In genomic region chr13:46992383-46992952, GRCh38 we compare ENCODE assay signal across 11 cellular contexts.
DNase-seq lines count a peak whose midpoint lies in the region; FAIRE-seq and TF ChIP-seq lines count a peak whose summit lies in the region.
"Had no signal": no experiment of that assay in that cellular context is flagged by ENCODE, and none has a peak within 500 bp of the region (broad histone marks: within the 10 kb centered on the region; RNA-seq: fewer than 3 reads in every experiment).

No MANE protein-coding gene starts in this region.

- no peaks in the 10 kb centered on the region for H3K36me3 Mint-ChIP-seq in MCF 10A (ENCODE audit: insufficient read depth, unreplicated experiment)

- no peaks in the 10 kb centered on the region for H3K27me3 Mint-ChIP-seq in MCF 10A (ENCODE audit: insufficient read depth, unreplicated experiment)

- BruUV-seq in MCF 10A (replicated peaks; lab: Mats Ljungman, UMichigan) = no TSS peak

- H3K27me3 ChIP-seq in breast epithelium (no peaks in the 10 kb centered on the region), brain microvascular endothelial cell (replicated peaks) (no peaks in the 10 kb centered on the region)
- H3K27me3 ChIP-seq: SJCRH30 had no signal

- TF ChIP-seq CTCF in MCF 10A (IDR thresholded peaks at IDR 0.05; ENCODE audit: unreplicated experiment) = peak; percentile 29
- no peak for TF ChIP-seq CTCF in breast epithelium (IDR thresholded peaks at IDR 0.05)
- TF ChIP-seq CTCF in brain microvascular endothelial cell (IDR thresholded peaks at IDR 0.05; ENCODE audit: low read depth, low read length, missing control alignments) = peak; percentile 68

- H3K9me3 Mint-ChIP-seq in MCF 10A (ENCODE audit: unreplicated experiment) = no peaks in the 10 kb centered on the region

- no peak overlapping the region for H3K27ac Mint-ChIP-seq in MCF 10A (ENCODE audit: low read depth, unreplicated experiment)

- CTCF ChIA-PET in MCF 10A (lab: Yijun Ruan, JAX) = interaction anchor here (0.6 to 2.5 kb wide), 5 partner anchors 8 to 606 kb away, joined by 3 to 9 read pairs (median 5); no protein-coding TSS in a partner anchor

- POLR2A ChIA-PET in MCF 10A (lab: Yijun Ruan, JAX) = no interaction called here

- DNase-seq in MCF 10A (ENCODE audit: unreplicated experiment) (peak; percentile 39), breast epithelium (ENCODE audit: low spot score in 2 of 2) (no peak), KBM-7 (peak; percentile 9), brain microvascular endothelial cell (peak; percentile 14), urothelium cell line (ENCODE audit: low spot score) (peak; percentile 4), NK-92 (lab: John Stamatoyannopoulos, UW; ENCODE audit: unreplicated experiment) (no peak), mucosa of gallbladder (ENCODE audit: low spot score) (no peak)
- DNase-seq in stimulated activated CD8-positive, alpha-beta memory T cell treated with anti-CD3 and anti-CD28 coated beads, Interleukin-4, amount 100 ng/mL, for 48 hours = no peak
- DNase-seq: lower lobe of right lung had no signal

- no peak for TF ChIP-seq POLR2A in breast epithelium (IDR thresholded peaks at IDR 0.05)

- no peak for FAIRE-seq in urothelium cell line (lab: Jason Lieb, UNC)

- intact Hi-C loops in MCF 10A (cut with micrococcal nuclease) (no loop called here), breast epithelium (cut with DNase I; ENCODE audit: low total_unique reads) (no loop called here)

- no peaks in the 10 kb centered on the region for H3K4me1 Mint-ChIP-seq in MCF 10A (ENCODE audit: insufficient read depth, unreplicated experiment)

- H3K27ac ChIP-seq in breast epithelium (no peak overlapping the region), brain microvascular endothelial cell (no peak overlapping the region)
- H3K27ac ChIP-seq: adrenal gland, lower lobe of right lung, SJCRH30 had no signal

- no peaks in the 10 kb centered on the region for H3K4me1 ChIP-seq in breast epithelium
- H3K4me1 ChIP-seq: lower lobe of right lung, SJCRH30 had no signal

- in situ Hi-C loops in KBM-7 (cut with MboI; ENCODE audit: low pct_unique_long_range_greater_than_20kb, low sequenced_read_pairs) = no loop called here
- in situ Hi-C loops in brain microvascular endothelial cell (cut with HindIII; ENCODE audit: low pct_ligation_motif_present, low sequenced_read_pairs) = no loop called here

- H3K9me3 ChIP-seq in breast epithelium = no peaks in the 10 kb centered on the region
- H3K9me3 ChIP-seq: adrenal gland, lower lobe of right lung, SJCRH30 had no signal

- no peak overlapping the region for H3K4me3 ChIP-seq in breast epithelium
- no peak overlapping the region for H3K4me3 ChIP-seq in brain microvascular endothelial cell (ENCODE audit: low read depth, low read length)
- H3K4me3 ChIP-seq: adrenal gland, lower lobe of right lung, SJCRH30 had no signal

- H3K4me3 Mint-ChIP-seq in MCF 10A (ENCODE audit: unreplicated experiment) = no peak overlapping the region

- H3K36me3 ChIP-seq in breast epithelium (no peaks in the 10 kb centered on the region), brain microvascular endothelial cell (replicated peaks) (no peaks in the 10 kb centered on the region)
- H3K36me3 ChIP-seq: adrenal gland, lower lobe of right lung, SJCRH30 had no signal

Comparison
In these comparisons a context has a peak if more than half of its experiments do, and no peak if none do; other contexts are left out.
1. DNase-seq: peak in MCF 10A (single experiment), KBM-7 (single experiment), brain microvascular endothelial cell (single experiment) and urothelium cell line (single experiment); none in breast epithelium (0 of 2), NK-92 (single experiment), mucosa of gallbladder (single experiment) and stimulated activated CD8-positive, alpha-beta memory T cell treated with anti-CD3 and anti-CD28 coated beads, Interleukin-4, amount 100 ng/mL, for 48 hours (single experiment).
2. CTCF ChIP-seq: peak in MCF 10A (single experiment) and brain microvascular endothelial cell (single experiment); none in breast epithelium (0 of 3).